In the genomic region with DNA sequence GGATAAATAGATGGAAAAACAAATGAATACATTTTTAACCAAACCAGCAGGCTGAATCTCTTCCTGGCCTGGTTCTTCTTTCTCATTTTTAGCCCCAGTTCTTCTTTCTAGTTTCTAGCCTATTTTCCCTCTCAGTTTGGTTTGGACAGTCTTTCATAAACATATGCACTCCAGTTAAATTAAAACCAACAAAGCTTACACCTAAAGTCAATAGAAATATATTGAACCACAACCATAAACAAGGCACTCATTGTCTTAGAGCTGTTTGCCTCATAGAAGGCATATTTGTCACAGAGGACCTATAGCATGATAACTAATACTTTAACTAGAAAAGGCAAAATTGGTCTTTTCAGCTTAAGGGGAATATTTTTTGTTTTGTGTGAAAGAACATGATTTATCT, we compare ENCODE assay signal across 23 cellular contexts.
"Had no signal": no experiment of that assay in that cellular context is flagged by ENCODE, and none has a peak within 500 bp of the region (broad histone marks: within the 10 kb centered on the region; RNA-seq: fewer than 3 reads in every experiment).

No MANE protein-coding gene starts in this region.

- DNase-seq: dorsolateral prefrontal cortex; effector CD8-positive, alpha-beta T cell; foreskin melanocyte; head of caudate nucleus; kidney; left cardiac atrium; left ventricle myocardium inferior; lower lobe of right lung; natural killer cell; nucleus accumbens; ovary; small intestine; stimulated activated CD4-positive, alpha-beta T cell treated with anti-CD3 and anti-CD28 coated beads, Interleukin-12 subunit alpha, Interleukin-12 subunit beta, amount 100 ng/mL, for 4 hours; stimulated activated naive CD4-positive, alpha-beta T cell treated with Interleukin-2 at 50 U/mL for 16 hours; thyroid gland; upper lobe of left lung; uterus had no signal

- H3K27ac Mint-ChIP-seq: memory B cell, natural killer cell had no signal

- ATAC-seq: left cardiac atrium, lower lobe of right lung, natural killer cell had no signal

- H3K4me1 Mint-ChIP-seq: memory B cell, natural killer cell had no signal

- H3K27me3 Mint-ChIP-seq: memory B cell had no signal

- H3K36me3 Mint-ChIP-seq: memory B cell, natural killer cell, neural progenitor cell had no signal

- H3K27ac ChIP-seq: dorsolateral prefrontal cortex, hepatocyte, left ventricle myocardium inferior, lower lobe of right lung, neural progenitor cell, ovary, right atrium auricular region, suprapubic skin, thyroid gland, upper lobe of left lung, uterus had no signal

- H3K4me3 Mint-ChIP-seq: memory B cell, mesothelial cell of epicardium, natural killer cell, neural progenitor cell had no signal
